In genomic region chr19:35013820-35014754, GRCh38 we compare ENCODE assay signal across 10 cellular contexts. TPM values are rescaled to one million over a fixed set of nuclear protein-coding genes. Genes with fewer than 3 reads are reported as not detected.
DNase-seq lines count a peak whose midpoint lies in the region; ATAC-seq and TF ChIP-seq lines count a peak whose summit lies in the region.
"Had no signal": no experiment of that assay in that cellular context is flagged by ENCODE, and none has a peak within 500 bp of the region (broad histone marks: within the 10 kb centered on the region; RNA-seq: fewer than 3 reads in every experiment).

No MANE protein-coding gene starts in this region.

- peaks cover 9% of the 10 kb centered on the region for H3K4me1 ChIP-seq in thymus (ENCODE audit: control insufficient read depth, insufficient read depth, low read length)
- H3K4me1 ChIP-seq in Karpas-422 (ENCODE audit: low read length): no peaks in the 10 kb centered on the region

- peaks cover 5% of the 10 kb centered on the region; the same call in 1 of the 2 replicates for H4K20me1 ChIP-seq in Karpas-422 (ENCODE audit: insufficient read depth, low read depth, low read length)

- H3K27ac Mint-ChIP-seq in effector memory CD8-positive, alpha-beta T cell: peak overlapping the region; percentile 95 to 96

- H3K36me3 ChIP-seq in thymus (ENCODE audit: control insufficient read depth, insufficient read depth) (peaks cover 74% of the 10 kb centered on the region), Karpas-422 (ENCODE audit: insufficient read depth, low read length) (peaks cover 18% of the 10 kb centered on the region)

- H3K27me3 ChIP-seq in thymus (ENCODE audit: control insufficient read depth, insufficient read depth) (no peaks in the 10 kb centered on the region), Karpas-422 (ENCODE audit: low read length) (no peaks in the 10 kb centered on the region)

- H2AFZ ChIP-seq in Karpas-422 (ENCODE audit: low read length): no peak overlapping the region

- no peak overlapping the region for H3K4me3 ChIP-seq in thymus (ENCODE audit: low read length)
- no peak overlapping the region for H3K4me3 ChIP-seq in foreskin fibroblast (ENCODE audit: low read depth in 1 of 2, low read length in 2 of 2)
- H3K4me3 ChIP-seq in Karpas-422 (ENCODE audit: low read length): no peak overlapping the region

- TF ChIP-seq CTCF in foreskin fibroblast (IDR thresholded peaks at IDR 0.05; ENCODE audit: low read depth, low read length): no peak

- WGBS in thymus: 74% methylated on average over 23 of the region's 23 CpGs

- H3K4me3 Mint-ChIP-seq in effector memory CD8-positive, alpha-beta T cell: peak overlapping the region; percentile 75 to 82

- no peak overlapping the region for H3K9ac ChIP-seq in Karpas-422 (ENCODE audit: low read length)

- no peaks in the 10 kb centered on the region for H3K79me2 ChIP-seq in Karpas-422 (ENCODE audit: low read length)

- H3K27ac ChIP-seq in thymus (ENCODE audit: low read depth) (peak overlapping the region; percentile 83), Karpas-422 (ENCODE audit: low read length) (no peak overlapping the region)

- H3K27me3 Mint-ChIP-seq in effector memory CD8-positive, alpha-beta T cell: no peaks in the 10 kb centered on the region

- peak; percentile 72 for DNase-seq in activated gamma-delta T cell treated with Interleukin-2 at 50 U/mL for 16 hours
- DNase-seq in activated gamma-delta T cell (lab: John Stamatoyannopoulos, UW): no peak
- DNase-seq in activated CD4-positive, alpha-beta T cell treated with anti-CD3 and anti-CD28 coated beads, Interleukin-2, amount 50 U/mL, for 1 hour: peak; percentile 67
- peak; percentile 63 to 67 (median 66) for DNase-seq in effector memory CD8-positive, alpha-beta T cell
- no peak for DNase-seq in inferior parietal cortex (ENCODE audit: extremely low spot score)
- DNase-seq in foreskin fibroblast: no peak
- DNase-seq in Karpas-422: no peak
- DNase-seq: NCI-H524 had no signal

- ATAC-seq in effector memory CD8-positive, alpha-beta T cell (replicated peaks): peak; percentile 66

- H3K4me1 Mint-ChIP-seq in effector memory CD8-positive, alpha-beta T cell (ENCODE audit: low read depth in 2 of 2): peaks cover 54 to 74% of the 10 kb centered on the region in 2 donors

- H3K4me2 ChIP-seq in Karpas-422 (ENCODE audit: low read depth, low read length, poor library complexity, severe bottlenecking): no peak overlapping the region

- no peaks in the 10 kb centered on the region for H3K9me3 Mint-ChIP-seq in effector memory CD8-positive, alpha-beta T cell

- no peaks in the 10 kb centered on the region for H3K9me2 ChIP-seq in Karpas-422 (replicated peaks; ENCODE audit: insufficient read depth, low read length)

- H3K36me3 Mint-ChIP-seq in effector memory CD8-positive, alpha-beta T cell (ENCODE audit: insufficient read depth): peaks cover 88% of the 10 kb centered on the region

- H3K9me3 ChIP-seq in thymus (ENCODE audit: control insufficient read depth) (no peaks in the 10 kb centered on the region), Karpas-422 (ENCODE audit: low read length) (no peaks in the 10 kb centered on the region)

RNA-seq across cellular contexts. Expression of gene GRAMD1A, which starts 14.0 kb away (rescaled TPM):
- polyA plus RNA-seq in thymus: 51.9 TPM
- total RNA-seq in Karpas-422 (2014; rRNA removed; shearing (Covaris generic); ENCODE audit: low replicate concordance): 45.2 and 76.4 TPM in 2 replicates

RNA-seq across cellular contexts. Expression of gene SCN1B, which starts 16.2 kb away (rescaled TPM):
- 3.4 TPM for polyA plus RNA-seq in thymus
- 0.52 and 0.54 TPM in 2 replicates for total RNA-seq in Karpas-422 (2014; rRNA removed; shearing (Covaris generic); ENCODE audit: low replicate concordance)

RNA-seq across cellular contexts. Expression of gene HPN, which starts 27.4 kb away (rescaled TPM):
- polyA plus RNA-seq in thymus: 0.82 TPM
- 0.11 TPM in 1 of 2 replicates, not detected in the other for total RNA-seq in Karpas-422 (2014; rRNA removed; shearing (Covaris generic); ENCODE audit: low replicate concordance)
- total RNA-seq: pulmonary artery endothelial cell had no signal

RNA-seq across cellular contexts. Expression of gene ZNF792, which starts 50.1 kb away (rescaled TPM):
- 2.6 TPM for polyA plus RNA-seq in thymus
- total RNA-seq in Karpas-422 (2014; rRNA removed; shearing (Covaris generic); ENCODE audit: low replicate concordance): 11.4 and 12.8 TPM in 2 replicates

Comparison
In these comparisons a context has a peak if more than half of its experiments do, and no peak if none do; other contexts are left out.
1. DNase-seq: peak in activated gamma-delta T cell treated with Interleukin-2 at 50 U/mL for 16 hours (single experiment), activated CD4-positive, alpha-beta T cell treated with anti-CD3 and anti-CD28 coated beads, Interleukin-2, amount 50 U/mL, for 1 hour (single experiment) and effector memory CD8-positive, alpha-beta T cell (3 of 3); none in activated gamma-delta T cell (single experiment), inferior parietal cortex (single experiment), foreskin fibroblast (0 of 2) and Karpas-422 (single experiment).